ENCODE assay signal across 16 cellular contexts in genomic region chr4:84146300-84146942, GRCh38.
DNase-seq lines count a peak whose midpoint lies in the region; ATAC-seq and TF ChIP-seq lines count a peak whose summit lies in the region.
"Had no signal": no experiment of that assay in that cellular context is flagged by ENCODE, and none has a peak within 500 bp of the region (broad histone marks: within the 10 kb centered on the region; RNA-seq: fewer than 3 reads in every experiment).

No MANE protein-coding gene starts in this region.

- no peaks in the 10 kb centered on the region for H3K27me3 ChIP-seq in GM06990 (replicated peaks; ENCODE audit: control insufficient read depth, insufficient read depth, low read length)
- H3K27me3 ChIP-seq in lower lobe of right lung (ENCODE audit: low read depth), result no peaks in the 10 kb centered on the region
- H3K27me3 ChIP-seq: cardiac muscle cell had no signal

- H3K4me3 ChIP-seq in GM06990 (replicated peaks; ENCODE audit: low read depth, low read length), result no peak overlapping the region
- H3K4me3 ChIP-seq in lower lobe of right lung, result no peak overlapping the region
- H3K4me3 ChIP-seq: cardiac muscle cell had no signal

- ATAC-seq in GM19397 (IDR thresholded peaks at IDR 0.05; ENCODE audit: unreplicated experiment), result peak; percentile 70
- ATAC-seq in HG02885 (IDR thresholded peaks at IDR 0.05; ENCODE audit: poor library complexity, unreplicated experiment), result peak; percentile 71
- ATAC-seq in lower lobe of right lung, result no peak
- ATAC-seq: activated CD8-positive, alpha-beta T cell treated with anti-CD3 and anti-CD28 coated beads for 36 hours; natural killer cell treated with Interleukin-12 subunit alpha and Interleukin-12 subunit beta and Interleukin-15 and Interleukin-18, amount 100 ng/mL, for 72 hours had no signal

- H3K36me3 ChIP-seq in GM06990 (ENCODE audit: control insufficient read depth, insufficient read depth, low read length), result no peaks in the 10 kb centered on the region
- no peaks in the 10 kb centered on the region for H3K36me3 ChIP-seq in lower lobe of right lung
- H3K36me3 ChIP-seq: cardiac muscle cell had no signal

- no peak overlapping the region for H3K27ac ChIP-seq in lower lobe of right lung
- H3K27ac ChIP-seq: cardiac muscle cell had no signal

- no peaks in the 10 kb centered on the region for H3K9me3 ChIP-seq in lower lobe of right lung

- DNase-seq in GM06990 (ENCODE audit: extremely low read depth, insufficient read length), result peak; percentile 13
- DNase-seq in NCI-H1694 (lab: John Stamatoyannopoulos, UW), result peak; percentile 34
- no peak for DNase-seq in COLO668 (lab: John Stamatoyannopoulos, UW; ENCODE audit: unreplicated experiment)
- no peak for DNase-seq in lower lobe of right lung
- no peak for DNase-seq in NCI-H1105 treated with DMSO at 0.1 percent for 48 hours (lab: John Stamatoyannopoulos, UW)
- DNase-seq in foreskin melanocyte, result no peak
- DNase-seq: activated CD8-positive, alpha-beta T cell treated with anti-CD3 and anti-CD28 coated beads for 36 hours; NCI-H1417; NCI-H510A treated with DMSO at 0.1 percent for 48 hours; SHP77 treated with DMSO at 0.1 percent for 48 hours; stimulated activated CD4-positive, alpha-beta T cell treated with anti-CD3 and anti-CD28 coated beads, Interleukin-4, amount 100 ng/mL, for 24 hours; stimulated activated naive CD4-positive, alpha-beta T cell treated with Interleukin-2 at 50 U/mL for 16 hours had no signal

- no peak for TF ChIP-seq CTCF in GM06990 (IDR thresholded peaks at IDR 0.05; ENCODE audit: insufficient read depth, low read length, poor library complexity, severe bottlenecking)
- TF ChIP-seq CTCF in lower lobe of right lung (IDR thresholded peaks at IDR 0.05), result no peak

- no peaks in the 10 kb centered on the region for H3K4me1 ChIP-seq in lower lobe of right lung

- intact Hi-C loops in lower lobe of right lung (cut with DNase I), result no loop called here

Comparison
In these comparisons a context has a peak if more than half of its experiments do, and no peak if none do; other contexts are left out.
1. DNase-seq: peak in GM06990 (single experiment) and NCI-H1694 (single experiment); none in COLO668 (single experiment), lower lobe of right lung (single experiment), NCI-H1105 treated with DMSO at 0.1 percent for 48 hours (single experiment) and foreskin melanocyte (single experiment).
2. ATAC-seq: peak in GM19397 (single experiment) and HG02885 (single experiment); none in lower lobe of right lung (0 of 2).